8 cellular contexts compared by ENCODE assay signal in the genomic region with DNA sequence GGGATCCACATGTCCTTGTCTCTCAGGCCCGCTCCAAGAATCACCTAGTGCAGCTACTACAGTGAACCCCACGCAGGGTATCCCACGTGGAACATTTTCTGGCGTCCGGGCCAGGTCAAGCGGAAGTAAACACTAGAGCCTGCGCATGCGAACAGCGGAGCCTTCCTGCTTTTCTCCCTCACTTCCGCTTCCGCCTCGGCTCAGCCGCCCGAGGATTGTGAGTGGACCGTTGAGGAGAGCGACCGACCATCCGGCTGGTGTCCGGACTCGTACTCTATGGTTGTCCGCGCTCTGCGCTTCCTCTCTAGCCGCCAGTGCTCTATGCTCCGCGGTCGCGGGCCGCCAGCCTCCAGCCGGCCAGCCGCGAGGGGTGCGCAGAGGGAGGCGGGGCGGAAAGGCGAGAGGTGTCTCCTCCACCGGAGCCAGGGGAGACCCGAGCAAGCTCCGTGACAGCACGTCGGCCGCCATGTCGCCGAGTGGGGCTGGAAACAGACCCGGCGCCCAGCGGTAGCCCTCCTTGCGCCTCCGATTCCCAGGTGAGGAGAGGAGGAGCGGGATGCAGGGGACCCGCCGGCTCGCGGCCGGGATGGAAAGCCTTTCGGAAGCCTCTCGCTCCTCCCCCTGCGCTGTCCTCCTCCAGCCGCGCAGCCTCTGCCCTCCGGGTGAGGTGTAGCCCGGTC. TPM values are rescaled to one million over a fixed set of nuclear protein-coding genes. Genes with fewer than 3 reads are reported as not detected.
DNase-seq lines count a peak whose midpoint lies in the region; ATAC-seq and TF ChIP-seq lines count a peak whose summit lies in the region.

A gene with protein sequence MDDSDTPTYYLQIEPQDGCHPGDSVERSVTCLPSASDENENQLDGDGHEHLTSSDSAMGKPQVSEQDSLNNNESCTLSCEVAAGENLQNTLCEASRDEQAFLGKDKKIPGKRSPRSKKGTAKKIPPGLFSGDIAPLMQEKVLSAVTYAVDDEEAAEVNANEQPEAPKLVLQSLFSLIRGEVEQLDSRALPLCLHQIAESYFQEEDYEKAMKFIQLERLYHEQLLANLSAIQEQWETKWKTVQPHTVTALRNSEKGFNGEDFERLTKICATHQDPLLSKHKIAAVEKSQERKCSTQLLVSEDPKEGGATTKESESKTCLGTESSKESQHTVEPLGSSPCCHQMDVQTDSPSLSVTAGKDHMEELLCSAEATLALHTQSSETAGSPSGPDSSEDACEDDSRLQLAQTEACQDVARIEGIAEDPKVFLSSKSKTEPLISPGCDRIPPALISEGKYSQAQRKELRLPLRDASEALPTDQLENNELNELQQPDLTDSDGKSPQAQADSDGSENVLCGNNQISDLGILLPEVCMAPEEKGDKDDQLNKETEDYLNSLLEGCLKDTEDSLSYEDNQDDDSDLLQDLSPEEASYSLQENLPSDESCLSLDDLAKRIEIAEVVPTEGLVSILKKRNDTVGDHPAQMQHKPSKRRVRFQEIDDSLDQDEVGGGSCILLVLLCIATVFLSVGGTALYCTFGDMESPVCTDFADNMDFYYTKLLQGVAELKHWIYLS (plus strand): TSS at position 329 of the 680 bp plus-strand sequence. CDS start 25,107 bp downstream, outside the sequence.
A gene with protein sequence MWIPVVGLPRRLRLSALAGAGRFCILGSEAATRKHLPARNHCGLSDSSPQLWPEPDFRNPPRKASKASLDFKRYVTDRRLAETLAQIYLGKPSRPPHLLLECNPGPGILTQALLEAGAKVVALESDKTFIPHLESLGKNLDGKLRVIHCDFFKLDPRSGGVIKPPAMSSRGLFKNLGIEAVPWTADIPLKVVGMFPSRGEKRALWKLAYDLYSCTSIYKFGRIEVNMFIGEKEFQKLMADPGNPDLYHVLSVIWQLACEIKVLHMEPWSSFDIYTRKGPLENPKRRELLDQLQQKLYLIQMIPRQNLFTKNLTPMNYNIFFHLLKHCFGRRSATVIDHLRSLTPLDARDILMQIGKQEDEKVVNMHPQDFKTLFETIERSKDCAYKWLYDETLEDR (minus strand): TSS at position 134 of the 680 bp plus-strand sequence. CDS start 123 bp downstream, at position 11.

- 0% methylated on average over 6 to 7 of the region's 62 CpGs for WGBS in esophagus squamous epithelium, 2 donors

- peak within 1 kb of the TSS; percentile 66 for H3K4me2 ChIP-seq in KMS-11

- peak in 3 of 4 donors; percentile 65 to 96 (median 93) for TF ChIP-seq POLR2A in esophagus squamous epithelium (IDR thresholded peaks at IDR 0.05)

- peak within 1 kb of the TSS; percentile 71 for H3K9ac ChIP-seq in KMS-11

- intact Hi-C loops in esophagus squamous epithelium (cut with DNase I) = loop anchor here (10.0 kb wide), 1 partner anchor 119 kb away; no protein-coding TSS in a partner anchor

- H3K27me3 ChIP-seq in KMS-11 (ENCODE audit: insufficient read depth, low read depth) = no peaks in the 10 kb centered on the region
- H3K27me3 ChIP-seq in esophagus squamous epithelium = no peaks in the 10 kb centered on the region

- DNase-seq in DMS79 (lab: John Stamatoyannopoulos, UW) (peak; percentile 96), RKO (ENCODE audit: low spot score) (peak; percentile 99), activated T-helper 1 cell treated with Interleukin-2 at 50 U/mL for 16 hours (ENCODE audit: low read depth) (peak; percentile 86), esophagus squamous epithelium (lab: John Stamatoyannopoulos, UW) (peak; percentile 88), myocyte (ENCODE audit: low read depth) (peak; percentile 99)
- peak; percentile 95 for DNase-seq in stimulated activated CD8-positive, alpha-beta memory T cell treated with anti-CD3 and anti-CD28 coated beads, Interleukin-7, amount 100 ng/mL, for 48 hours (ENCODE audit: extremely low read depth in 1 of 2, low read depth in 1 of 2)

- H4K20me1 ChIP-seq in KMS-11 (ENCODE audit: insufficient read depth) = no peaks in the 10 kb centered on the region

- H3K4me3 ChIP-seq in KMS-11 (IDR thresholded peaks at IDR 0.05; ENCODE audit: insufficient read depth, low read depth, low read length) (peak within 1 kb of the TSS; percentile 94), esophagus squamous epithelium (peak within 1 kb of the TSS; percentile 84 to 100 (median 98))

- H3K27ac ChIP-seq in KMS-11 (peak within 1 kb of the TSS; percentile 64), esophagus squamous epithelium (peak within 1 kb of the TSS; percentile 92 to 99 (median 99))

- no peak for TF ChIP-seq CTCF in KMS-11 (conservative IDR thresholded peaks at IDR 0.05; ENCODE audit: low read depth, low read length)
- TF ChIP-seq CTCF in esophagus squamous epithelium (IDR thresholded peaks at IDR 0.05) = peak in 2 of 6 experiments; percentile 9 to 27

- peak; percentile 94 for ATAC-seq in GM21737 (IDR thresholded peaks at IDR 0.05; ENCODE audit: unreplicated experiment)

- H3K36me3 ChIP-seq in KMS-11 (ENCODE audit: insufficient read depth) (peaks cover 3% of the 10 kb centered on the region; the same call in 1 of the 2 replicates), esophagus squamous epithelium (peaks cover 0 to 24% (median 0%) of the 10 kb centered on the region in 3 donors)

- peak within 1 kb of the TSS; percentile 75 for H2AFZ ChIP-seq in KMS-11 (ENCODE audit: low read depth)

- H3K9me3 ChIP-seq in esophagus squamous epithelium = no peaks in the 10 kb centered on the region

- peaks cover 25% of the 10 kb centered on the region for H3K4me1 ChIP-seq in KMS-11 (ENCODE audit: low read depth, poor library complexity, severe bottlenecking)
- H3K4me1 ChIP-seq in esophagus squamous epithelium = peaks cover 9 to 65% (median 22%) of the 10 kb centered on the region in 3 donors

- peaks cover 70% of the 10 kb centered on the region for H3K79me2 ChIP-seq in KMS-11 (ENCODE audit: insufficient read depth, low read depth)

RNA-seq across cellular contexts. Expression of the first gene that starts in this region (rescaled TPM):
- total RNA-seq in esophagus squamous epithelium (10 to 100 TPM in 2 of 4 donors, 1 to 10 TPM in 2; 7.5 to 31.5 (median 12.4) TPM), myocyte (14.5 and 21.6 TPM in 2 replicates)
- 10.4 TPM for polyA plus RNA-seq in myocyte (2012)

RNA-seq across cellular contexts. Expression of the second gene that starts in this region (rescaled TPM):
- total RNA-seq in esophagus squamous epithelium (10 to 100 TPM in 3 of 4 donors, 1 to 10 TPM in 1; 6.2 to 17.7 (median 12.4) TPM), myocyte (16.0 and 16.5 TPM in 2 replicates)
- 9.4 TPM for polyA plus RNA-seq in myocyte (2012)

Comparison
In these comparisons a context has a peak if more than half of its experiments do, and no peak if none do; other contexts are left out.
1. Peak in every context shown above with its lines: DNase-seq, ATAC-seq, H3K4me3 ChIP-seq and H3K27ac ChIP-seq.